8 cellular contexts compared by ENCODE assay signal in genomic region chr11:62108017-62108750, GRCh38. TPM values are rescaled to one million over a fixed set of nuclear protein-coding genes. Genes with fewer than 3 reads are reported as not detected.
DNase-seq lines count a peak whose midpoint lies in the region; ATAC-seq, FAIRE-seq and TF ChIP-seq lines count a peak whose summit lies in the region.

No MANE protein-coding gene starts in this region.

- intact Hi-C loops in pancreas (cut with DNase I), result loop anchor here in 1 of 3 donors (5.0 kb wide), 1 partner anchor 306 kb away; no protein-coding TSS in a partner anchor

- H3K27me3 Mint-ChIP-seq in CD4-positive, CD25-positive, alpha-beta regulatory T cell, result peaks cover 15% of the 10 kb centered on the region
- H3K27me3 Mint-ChIP-seq in T-helper 2 cell treated with Interferon-gamma antibody and Interleukin-4, amounts not matched to agents 5 μg/mL and 100 μg/mL, for 36 hours (ENCODE audit: low read depth), result peaks cover 3% of the 10 kb centered on the region

- H3K4me1 ChIP-seq in CD4-positive, CD25-positive, alpha-beta regulatory T cell (ENCODE audit: control insufficient read depth, insufficient read depth, low read length, poor library complexity, severe bottlenecking), result peaks cover 15% of the 10 kb centered on the region
- H3K4me1 ChIP-seq in foreskin keratinocyte (no peaks in the 10 kb centered on the region), pancreas (peaks cover 0 to 5% (median 0%) of the 10 kb centered on the region in 3 donors)

- TF ChIP-seq CTCF in GM13976 (IDR thresholded peaks at IDR 0.05; ENCODE audit: borderline replicate concordance, control extremely low read depth, extremely low read depth, insufficient read depth, missing control alignments) (peak; percentile 69), WI38 (IDR thresholded peaks at IDR 0.05; ENCODE audit: low read depth, low read length) (peak; percentile 60; the same call in 1 of the 2 replicates), foreskin keratinocyte (conservative IDR thresholded peaks at IDR 0.05) (peak; percentile 89), pancreas (IDR thresholded peaks at IDR 0.05) (peak; percentile 68 to 71 (median 69))

- no peak for FAIRE-seq in pancreas (lab: Jason Lieb, UNC)

- peak in 1 of 2 donors; percentile 36 for ATAC-seq in CD4-positive, CD25-positive, alpha-beta regulatory T cell (ENCODE audit: low read depth in 2 of 2)
- ATAC-seq in foreskin keratinocyte (peak; percentile 41), pancreas (peak; percentile 35 to 80 (median 70)), GM21360 (IDR thresholded peaks at IDR 0.05; ENCODE audit: unreplicated experiment) (no peak)

- 32 to 34% methylated on average over 14 of the region's 14 CpGs for WGBS in pancreas, 2 donors

- DNase-seq in CD4-positive, CD25-positive, alpha-beta regulatory T cell, result peak; percentile 30 to 73 (median 71)
- DNase-seq in GM13976 (ENCODE audit: low spot score) (peak; percentile 59), NCI-H2171 treated with DMSO at 0.1 percent for 48 hours (lab: John Stamatoyannopoulos, UW) (peak; percentile 76), foreskin keratinocyte (peak in 1 of 2 donors; percentile 42), pancreas (peak in 3 of 6 donors; percentile 29 to 39 (median 38))
- no peak for DNase-seq in T-helper 2 cell treated with Interferon-gamma antibody and Interleukin-4, amounts not matched to agents 5 μg/mL and 100 μg/mL, for 36 hours (ENCODE audit: low spot score)

- peaks cover 3% of the 10 kb centered on the region for H3K27me3 ChIP-seq in CD4-positive, CD25-positive, alpha-beta regulatory T cell (ENCODE audit: control insufficient read depth, insufficient read depth, low read length)
- no peaks in the 10 kb centered on the region for H3K27me3 ChIP-seq in foreskin keratinocyte
- H3K27me3 ChIP-seq in pancreas, result no peaks in the 10 kb centered on the region

- no peaks in the 10 kb centered on the region for H3K9me3 ChIP-seq in CD4-positive, CD25-positive, alpha-beta regulatory T cell (ENCODE audit: control insufficient read depth in 2 of 2, low read length in 2 of 2)
- H3K9me3 ChIP-seq in pancreas, result no peaks in the 10 kb centered on the region

- H3K36me3 Mint-ChIP-seq in CD4-positive, CD25-positive, alpha-beta regulatory T cell, result no peaks in the 10 kb centered on the region
- no peaks in the 10 kb centered on the region for H3K36me3 Mint-ChIP-seq in T-helper 2 cell treated with Interferon-gamma antibody and Interleukin-4, amounts not matched to agents 5 μg/mL and 100 μg/mL, for 36 hours (ENCODE audit: low read depth)

- H3K36me3 ChIP-seq in CD4-positive, CD25-positive, alpha-beta regulatory T cell (ENCODE audit: control insufficient read depth, insufficient read depth, low read length), result no peaks in the 10 kb centered on the region
- no peaks in the 10 kb centered on the region for H3K36me3 ChIP-seq in pancreas

- peaks cover 0 to 17% (median 10%) of the 10 kb centered on the region in 4 donors for H3K4me1 Mint-ChIP-seq in CD4-positive, CD25-positive, alpha-beta regulatory T cell
- peaks cover 16% of the 10 kb centered on the region for H3K4me1 Mint-ChIP-seq in T-helper 2 cell treated with Interferon-gamma antibody and Interleukin-4, amounts not matched to agents 5 μg/mL and 100 μg/mL, for 36 hours (ENCODE audit: low read depth)

- no peak overlapping the region for H3K27ac Mint-ChIP-seq in CD4-positive, CD25-positive, alpha-beta regulatory T cell
- no peak overlapping the region for H3K27ac Mint-ChIP-seq in T-helper 2 cell treated with Interferon-gamma antibody and Interleukin-4, amounts not matched to agents 5 μg/mL and 100 μg/mL, for 36 hours

- H3K9me3 Mint-ChIP-seq in CD4-positive, CD25-positive, alpha-beta regulatory T cell, result peaks cover 0 to 2% (median 0%) of the 10 kb centered on the region in 7 donors
- H3K9me3 Mint-ChIP-seq in T-helper 2 cell treated with Interferon-gamma antibody and Interleukin-4, amounts not matched to agents 5 μg/mL and 100 μg/mL, for 36 hours, result peaks cover 4% of the 10 kb centered on the region

- no peak overlapping the region for H3K4me3 Mint-ChIP-seq in CD4-positive, CD25-positive, alpha-beta regulatory T cell
- H3K4me3 Mint-ChIP-seq in T-helper 2 cell treated with Interferon-gamma antibody and Interleukin-4, amounts not matched to agents 5 μg/mL and 100 μg/mL, for 36 hours, result no peak overlapping the region

- no peak overlapping the region for H3K27ac ChIP-seq in CD4-positive, CD25-positive, alpha-beta regulatory T cell (ENCODE audit: insufficient read depth, low read length, poor library complexity, severe bottlenecking)
- H3K27ac ChIP-seq in foreskin keratinocyte (no peak overlapping the region), pancreas (no peak overlapping the region)

- H3K4me3 ChIP-seq in CD4-positive, CD25-positive, alpha-beta regulatory T cell (ENCODE audit: low read depth, low read length), result no peak overlapping the region
- H3K4me3 ChIP-seq in WI38 (ENCODE audit: low read depth, low read length), result no peak overlapping the region
- no peak overlapping the region for H3K4me3 ChIP-seq in pancreas

- in situ Hi-C loops in GM13976 (cut with MboI; ENCODE audit: low sequenced_read_pairs, unreplicated experiment), result loop anchor here (10.0 kb wide), 1 partner anchor 213 kb away; the partner anchor contains the start of gene FADS3

RNA-seq across cellular contexts. Expression of gene INCENP, which starts 15.6 kb away (rescaled TPM):
- total RNA-seq in CD4-positive, CD25-positive, alpha-beta regulatory T cell, result 36.6 TPM
- 1 to 10 TPM; 1.0 to 3.9 (median 2.3) TPM for polyA plus RNA-seq in CD4-positive, CD25-positive, alpha-beta regulatory T cell
- total RNA-seq in foreskin keratinocyte, result 50.9 and 60.7 TPM in 2 replicates
- polyA plus RNA-seq in foreskin keratinocyte, result 11.3 and 14.8 TPM in 2 replicates
- 10 to 100 TPM in 2 of 6 donors, 1 to 10 TPM in 4; 6.2 to 15.0 (median 8.0) TPM for total RNA-seq in pancreas
- 1 to 10 TPM; 3.7 to 4.8 TPM for polyA plus RNA-seq in pancreas
